29 cellular contexts compared by ENCODE assay signal in genomic region chr4:181478675-181479074, GRCh38.
"Had no signal": no experiment of that assay in that cellular context is flagged by ENCODE, and none has a peak within 500 bp of the region (broad histone marks: within the 10 kb centered on the region; RNA-seq: fewer than 3 reads in every experiment).

No MANE protein-coding gene starts in this region.

- FAIRE-seq: endothelial cell of umbilical vein had no signal

- H3K27me3 ChIP-seq: esophagus muscularis mucosa, heart right ventricle, ovary, sigmoid colon, spleen, testis, tibial artery had no signal

- H3K9me3 ChIP-seq: esophagus muscularis mucosa, heart right ventricle, lower lobe of right lung, ovary, psoas muscle, sigmoid colon, spleen, testis, tibial artery had no signal

- H3K4me3 ChIP-seq: coronary artery, esophagus muscularis mucosa, heart right ventricle, lower lobe of right lung, ovary, psoas muscle, sigmoid colon, spleen, testis, tibial artery had no signal

- DNase-seq: dermis blood vessel endothelial cell; effector memory CD4-positive, alpha-beta T cell; foreskin melanocyte; glutamatergic neuron; heart right ventricle; hippocampal formation; immature natural killer cell; islet precursor cell; kidney glomerular epithelial cell; left ventricle myocardium superior; lower lobe of right lung; naive thymus-derived CD8-positive, alpha-beta T cell; nephron progenitor cell; occipital lobe; ovary; posterior cingulate gyrus; psoas muscle; right cardiac atrium; sigmoid colon; spleen; stimulated activated CD4-positive, alpha-beta T cell treated with anti-CD3 and anti-CD28 coated beads, Interleukin-4, amount 100 ng/mL, for 4 hours; stimulated activated naive CD8-positive, alpha-beta T cell treated with anti-CD3 and anti-CD28 coated beads, Interleukin-15, Interleukin-2, amounts not matched to agents 100 U/mL and 50 U/mL, for 24 hours; substantia nigra; testis; tibial artery had no signal

- H3K4me1 ChIP-seq: esophagus muscularis mucosa, heart right ventricle, lower lobe of right lung, psoas muscle, sigmoid colon, spleen, testis, tibial artery had no signal

- ATAC-seq: heart right ventricle; left ventricle myocardium superior; lower lobe of right lung; naive thymus-derived CD8-positive, alpha-beta T cell; psoas muscle; right cardiac atrium; stimulated activated memory B cell treated with anti-CD40 and anti-IgM and Interleukin-4, amounts not matched to agents 10 μg/mL and 1 μg/mL and 100 μg/mL, for 72 hours; stimulated activated naive CD8-positive, alpha-beta T cell treated with anti-CD3 and anti-CD28 coated beads, Interleukin-15, Interleukin-2, amounts not matched to agents 100 U/mL and 50 U/mL, for 24 hours had no signal

- H3K27ac ChIP-seq: coronary artery, esophagus muscularis mucosa, heart right ventricle, lower lobe of right lung, ovary, psoas muscle, sigmoid colon, spleen, testis, tibial artery had no signal

- H3K36me3 ChIP-seq: esophagus muscularis mucosa, heart right ventricle, lower lobe of right lung, ovary, sigmoid colon, spleen, tibial artery had no signal
